Comparison of ENCODE assay signal across 8 cellular contexts in the genomic region with DNA sequence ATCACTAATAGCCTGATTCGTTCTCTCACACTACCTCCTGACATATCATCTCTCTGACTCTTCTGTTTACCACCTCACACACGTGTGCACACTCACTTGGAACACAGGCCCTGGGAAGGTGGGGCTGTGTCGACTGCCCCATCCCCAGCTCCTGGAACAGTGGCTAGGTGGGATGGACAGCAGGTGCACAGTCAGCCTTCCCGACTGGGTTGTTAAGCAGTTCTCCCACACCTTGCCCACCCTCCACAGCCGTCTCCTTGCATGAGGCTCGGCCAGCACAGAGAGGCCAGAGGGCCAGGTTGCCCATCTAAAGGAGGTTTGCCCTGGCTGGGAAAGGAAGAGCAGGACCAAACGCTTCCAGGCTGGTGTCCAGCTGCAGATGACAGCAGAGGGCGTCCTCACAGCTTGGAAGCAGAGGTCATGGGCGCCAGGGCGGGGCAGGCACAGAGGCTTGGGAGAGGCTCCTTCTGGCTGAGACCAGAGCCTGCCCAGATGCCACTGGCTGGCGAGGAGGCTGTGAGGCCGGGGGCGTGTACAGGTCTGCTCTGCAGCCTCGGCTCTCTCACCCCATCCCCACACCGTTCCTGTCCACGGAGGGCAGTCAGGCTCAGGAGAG.
DNase-seq lines count a peak whose midpoint lies in the region; ATAC-seq and TF ChIP-seq lines count a peak whose summit lies in the region.

No MANE protein-coding gene starts in this region.

- WGBS in testis, 2 donors = 51 to 70% methylated on average over 6 to 16 of the region's 16 CpGs

- no peak overlapping the region for H3K4me3 ChIP-seq in H7 (ENCODE audit: insufficient read depth, low read depth, low read length)
- no peak overlapping the region for H3K4me3 ChIP-seq in testis
- no peak overlapping the region for H3K4me3 ChIP-seq in ascending aorta

- H3K27me3 ChIP-seq in H7 (ENCODE audit: control insufficient read depth, insufficient read depth, low read length) (no peaks in the 10 kb centered on the region), testis (no peaks in the 10 kb centered on the region), ascending aorta (no peaks in the 10 kb centered on the region)

- H3K4me1 ChIP-seq in testis (no peaks in the 10 kb centered on the region), ascending aorta (no peaks in the 10 kb centered on the region)

- H3K27ac ChIP-seq in 22Rv1 = no peak overlapping the region
- peak overlapping the region; percentile 76 for H3K27ac ChIP-seq in angular gyrus (ENCODE audit: low read depth, low read length)
- H3K27ac ChIP-seq in testis = no peak overlapping the region
- H3K27ac ChIP-seq in ascending aorta = no peak overlapping the region

- TF ChIP-seq CTCF in 22Rv1 (IDR thresholded peaks at IDR 0.05) (peak; percentile 77), testis (IDR thresholded peaks at IDR 0.05) (peak in 2 of 3 experiments; percentile 21 to 39), ascending aorta (IDR thresholded peaks at IDR 0.05) (no peak)

- DNase-seq in H7 (peak; percentile 87), iPS DF 4.7 (ENCODE audit: extremely low read depth, low spot score) (peak; percentile 28), testis (peak; percentile 90), activated gamma-delta T cell treated with Interleukin-2 at 50 U/mL for 16 hours (no peak), ascending aorta (ENCODE audit: low spot score in 2 of 2) (no peak)

- no peaks in the 10 kb centered on the region for H3K9me3 ChIP-seq in testis
- no peaks in the 10 kb centered on the region for H3K9me3 ChIP-seq in ascending aorta

- no peak for ATAC-seq in HG03521 (IDR thresholded peaks at IDR 0.05; ENCODE audit: unreplicated experiment)

- intact Hi-C loops in testis (cut with DNase I; ENCODE audit: low total_unique reads) (no loop called here), ascending aorta (cut with DNase I) (no loop called here)

- H3K36me3 ChIP-seq in H7 (replicated peaks; ENCODE audit: control insufficient read depth, insufficient read depth, low read length) (no peaks in the 10 kb centered on the region; the same call in 1 of the 2 replicates), testis (ENCODE audit: low read depth, missing control alignments) (no peaks in the 10 kb centered on the region), ascending aorta (no peaks in the 10 kb centered on the region)

- no peak for TF ChIP-seq POLR2A in testis (IDR thresholded peaks at IDR 0.05)

Comparison
In these comparisons a context has a peak if more than half of its experiments do, and no peak if none do; other contexts are left out.
1. CTCF ChIP-seq: peak in 22Rv1 (single experiment) and testis (2 of 3); none in ascending aorta (0 of 3).
2. DNase-seq: peak in H7 (single experiment), iPS DF 4.7 (single experiment) and testis (single experiment); none in activated gamma-delta T cell treated with Interleukin-2 at 50 U/mL for 16 hours (single experiment) and ascending aorta (0 of 2).